ENCODE assay signal across 23 cellular contexts in genomic region chr2:215678094-215678493, GRCh38.
DNase-seq lines count a peak whose midpoint lies in the region; ATAC-seq, FAIRE-seq and TF ChIP-seq lines count a peak whose summit lies in the region.
"Had no signal": no experiment of that assay in that cellular context is flagged by ENCODE, and none has a peak within 500 bp of the region (broad histone marks: within the 10 kb centered on the region; RNA-seq: fewer than 3 reads in every experiment).

No MANE protein-coding gene starts in this region.

- H3K36me3 ChIP-seq in SK-N-SH (replicated peaks in 1 of 2; ENCODE audit: control insufficient read depth in 1 of 2, insufficient read depth in 2 of 2, low read length in 1 of 2) (no peaks in the 10 kb centered on the region), left ventricle myocardium inferior (no peaks in the 10 kb centered on the region)

- TF ChIP-seq RAD21 in SK-N-SH (IDR thresholded peaks at IDR 0.05; ENCODE audit: low read length), result no peak

- no peaks in the 10 kb centered on the region for H3K9me2 ChIP-seq in SK-N-SH

- no peaks in the 10 kb centered on the region for H3K27me3 ChIP-seq in SK-N-SH (ENCODE audit: insufficient read depth)
- H3K27me3 ChIP-seq in left ventricle myocardium inferior (ENCODE audit: low read depth), result no peaks in the 10 kb centered on the region

- DNase-seq in SK-N-SH, result no peak
- peak; percentile 40 for DNase-seq in amniotic epithelial cell (ENCODE audit: low read depth)
- no peak for DNase-seq in left lobe of liver (ENCODE audit: low spot score)
- DNase-seq in osteocyte (ENCODE audit: extremely low spot score, unreplicated experiment), result no peak
- no peak for DNase-seq in mesothelial cell of epicardium (ENCODE audit: low spot score in 2 of 2, unreplicated experiment in 2 of 2)
- no peak for DNase-seq in left ventricle myocardium inferior
- no peak for DNase-seq in RCC 7860 (ENCODE audit: low spot score)
- DNase-seq: EL, GF-D8, MM.1S, NCI-H1048, NCI-H1417 treated with DMSO at 0.1 percent for 48 hours, NCI-H187 treated with DMSO at 0.1 percent for 48 hours, NCI-H2107, NCI-H446 treated with DMSO at 0.1 percent for 48 hours, NCI-H526 treated with DMSO at 0.1 percent for 48 hours, RPMI8226, SHP77 treated with DMSO at 0.1 percent for 48 hours had no signal

- H3K4me3 ChIP-seq in SK-N-SH (ENCODE audit: low read depth in 2 of 2, low read length in 1 of 2), result no peak overlapping the region
- H3K4me3 ChIP-seq in left ventricle myocardium inferior, result no peak overlapping the region

- H4K20me1 ChIP-seq in SK-N-SH (ENCODE audit: insufficient read depth), result no peaks in the 10 kb centered on the region

- FAIRE-seq in RCC 7860 (lab: Jason Lieb, UNC), result no peak
- FAIRE-seq: GM19239, H1 had no signal

- H3K36me3 Mint-ChIP-seq in osteocyte (ENCODE audit: unreplicated experiment) (peaks cover 4% of the 10 kb centered on the region), mesothelial cell of epicardium (peaks cover under 1% of the 10 kb centered on the region)

- CTCF ChIA-PET in SK-N-SH (lab: Yijun Ruan, JAX), result no interaction called here

- H2AFZ ChIP-seq in SK-N-SH (ENCODE audit: low read depth), result peak overlapping the region; percentile 44; the same call in 1 of the 2 replicates

- H3K4me1 ChIP-seq in SK-N-SH (ENCODE audit: control insufficient read depth in 1 of 2, insufficient read depth in 2 of 2, low read depth in 1 of 2, low read length in 1 of 2) (peaks cover 3 to 17% of the 10 kb centered on the region in 2 experiments; a peak in 3 of 4 replicates), left ventricle myocardium inferior (no peaks in the 10 kb centered on the region)

- H3K27ac ChIP-seq in SK-N-SH (ENCODE audit: low read depth in 2 of 2, low read length in 1 of 2) (no peak overlapping the region), left ventricle myocardium inferior (replicated peaks) (no peak overlapping the region)
- H3K27ac ChIP-seq: 22Rv1 had no signal

- H3F3A ChIP-seq in SK-N-SH (replicated peaks; ENCODE audit: insufficient read depth), result peaks cover 9% of the 10 kb centered on the region

- H3K4me2 ChIP-seq in SK-N-SH, result no peak overlapping the region

- H3K9ac ChIP-seq in SK-N-SH, result no peak overlapping the region

- H3K27me3 Mint-ChIP-seq in osteocyte (ENCODE audit: unreplicated experiment) (no peaks in the 10 kb centered on the region), mesothelial cell of epicardium (ENCODE audit: low read depth) (no peaks in the 10 kb centered on the region)

- TF ChIP-seq EP300 in SK-N-SH (IDR thresholded peaks at IDR 0.05; ENCODE audit: borderline replicate concordance in 1 of 2, low read depth in 1 of 2, low read length in 1 of 2), result no peak

- POLR2A ChIA-PET in SK-N-SH (lab: Yijun Ruan, JAX), result no interaction called here

- peaks cover 36% of the 10 kb centered on the region for H3K4me1 Mint-ChIP-seq in osteocyte (ENCODE audit: unreplicated experiment)
- H3K4me1 Mint-ChIP-seq in mesothelial cell of epicardium, result peaks cover 28% of the 10 kb centered on the region

- H3K4me3 Mint-ChIP-seq in osteocyte (ENCODE audit: unreplicated experiment) (no peak overlapping the region), mesothelial cell of epicardium (no peak overlapping the region)

- H3K9me3 Mint-ChIP-seq in osteocyte (ENCODE audit: unreplicated experiment) (peaks cover 8% of the 10 kb centered on the region), mesothelial cell of epicardium (peaks cover 13% of the 10 kb centered on the region)

- peaks cover 7% of the 10 kb centered on the region for H3K9me3 ChIP-seq in SK-N-SH
- no peaks in the 10 kb centered on the region for H3K9me3 ChIP-seq in left ventricle myocardium inferior (replicated peaks)

- intact Hi-C loops in left ventricle myocardium inferior (cut with micrococcal nuclease), result no loop called here

- TF ChIP-seq CTCF in SK-N-SH (IDR thresholded peaks at IDR 0.05) (no peak), osteocyte (IDR thresholded peaks at IDR 0.05) (no peak), mesothelial cell of epicardium (IDR thresholded peaks at IDR 0.05; ENCODE audit: unreplicated experiment) (no peak), left ventricle myocardium inferior (IDR thresholded peaks at IDR 0.05; ENCODE audit: borderline replicate concordance) (no peak)

- H3K27ac Mint-ChIP-seq in osteocyte (ENCODE audit: unreplicated experiment), result peak overlapping the region; percentile 58
- H3K27ac Mint-ChIP-seq in mesothelial cell of epicardium, result no peak overlapping the region

- ATAC-seq in SK-N-SH treated with all-trans-retinoic acid at 6 μM for 48 hours, result no peak
- peak; percentile 33 for ATAC-seq in left lobe of liver
- ATAC-seq: HCT116 had no signal

- H3K79me2 ChIP-seq in SK-N-SH (ENCODE audit: insufficient read depth), result no peaks in the 10 kb centered on the region

TF ChIP-seq in SK-N-SH, 30 proteins besides CTCF, POLR2A, EP300 and RAD21 (continues in another document):
- TF ChIP-seq MEF2A (IDR thresholded peaks at IDR 0.05; ENCODE audit: borderline replicate concordance, low read depth) (no peak), GATA2 (CRISPR knock-in tag; IDR thresholded peaks at IDR 0.05) (no peak), MXI1 (IDR thresholded peaks at IDR 0.05; ENCODE audit: low read depth, low read length) (no peak), EZH2phosphoT487 (IDR thresholded peaks at IDR 0.05; ENCODE audit: borderline replicate concordance, low read depth) (no peak), FOXJ3 (CRISPR knock-in tag; IDR thresholded peaks at IDR 0.05) (no peak), NFIC (IDR thresholded peaks at IDR 0.05; ENCODE audit: borderline replicate concordance) (no peak), GABPA (IDR thresholded peaks at IDR 0.05; ENCODE audit: low read depth) (no peak), REST (IDR thresholded peaks at IDR 0.05; ENCODE audit: low read depth, low read length) (no peak), TEAD4 (IDR thresholded peaks at IDR 0.05; ENCODE audit: borderline replicate concordance, insufficient read depth) (no peak)

TF ChIP-seq in SK-N-SH treated with all-trans-retinoic acid at 6 μM for 48 hours, 23 proteins besides CTCF, POLR2A, EP300 and RAD21 (continues in another document):
- TF ChIP-seq ZC3H10 (CRISPR knock-in tag; IDR thresholded peaks at IDR 0.05), result no peak
- TF ChIP-seq ESRRG (CRISPR knock-in tag; IDR thresholded peaks at IDR 0.05), result no peak
- no peak for TF ChIP-seq PPARA (CRISPR knock-in tag; IDR thresholded peaks at IDR 0.05; ENCODE audit: borderline replicate concordance)
- TF ChIP-seq CSRNP3 (CRISPR knock-in tag; IDR thresholded peaks at IDR 0.05), result no peak
- no peak for TF ChIP-seq TOX (CRISPR knock-in tag; IDR thresholded peaks at IDR 0.05; ENCODE audit: borderline replicate concordance)
- no peak for TF ChIP-seq POU6F1 (CRISPR knock-in tag; IDR thresholded peaks at IDR 0.05; ENCODE audit: borderline replicate concordance, low read depth)
- no peak for TF ChIP-seq BACH2 (CRISPR knock-in tag; IDR thresholded peaks at IDR 0.05; ENCODE audit: borderline replicate concordance)
- no peak for TF ChIP-seq TCF4 (CRISPR knock-in tag; IDR thresholded peaks at IDR 0.05; ENCODE audit: borderline replicate concordance)
- TF ChIP-seq TSHZ2 (CRISPR knock-in tag; IDR thresholded peaks at IDR 0.05), result no peak
- no peak for TF ChIP-seq ZFP30 (CRISPR knock-in tag; IDR thresholded peaks at IDR 0.05)
- no peak for TF ChIP-seq ZNF8 (CRISPR knock-in tag; IDR thresholded peaks at IDR 0.05)
